ENCODE assay signal across 8 cellular contexts in genomic region chr2:219177594-219178376, GRCh38. TPM values are rescaled to one million over a fixed set of nuclear protein-coding genes. Genes with fewer than 3 reads are reported as not detected.
A peak's percentile ranks its signal among the peaks of the same experiment; 100 is the strongest.
DNase-seq lines count a peak whose midpoint lies in the region; ATAC-seq, FAIRE-seq and TF ChIP-seq lines count a peak whose summit lies in the region.

TSS of gene RETREG2 (plus strand) at chr2:219178275. CDS start at chr2:219178353, 78 bp downstream.

- H3K36me3 ChIP-seq in HUES48 (ENCODE audit: control insufficient read depth, insufficient read depth, low read length): peaks cover 51% of the 10 kb centered on the region
- H3K36me3 ChIP-seq in OCI-LY1 (ENCODE audit: insufficient read depth, low read length): peaks cover 45% of the 10 kb centered on the region
- peaks cover 15 to 38% of the 10 kb centered on the region in 2 experiments for H3K36me3 ChIP-seq in endothelial cell of umbilical vein (ENCODE audit: control insufficient read depth in 2 of 2, extremely low read depth in 1 of 2, insufficient read depth in 2 of 2, low read length in 2 of 2)

- H3K9ac ChIP-seq in HUES48 (ENCODE audit: low read depth, low read length) (peak within 1 kb of the TSS; percentile 69), OCI-LY1 (ENCODE audit: low read length) (peak within 1 kb of the TSS; percentile 89), endothelial cell of umbilical vein (replicated peaks; ENCODE audit: extremely low read depth, insufficient read depth, low read length) (peak within 1 kb of the TSS; percentile 81)

- no peaks in the 10 kb centered on the region for H3K27me3 ChIP-seq in HUES48 (ENCODE audit: control insufficient read depth, insufficient read depth, low read length)
- no peaks in the 10 kb centered on the region for H3K27me3 ChIP-seq in OCI-LY1 (ENCODE audit: insufficient read depth, low read length)
- no peaks in the 10 kb centered on the region for H3K27me3 ChIP-seq in endothelial cell of umbilical vein (ENCODE audit: control insufficient read depth in 2 of 2, insufficient read depth in 2 of 2, low read length in 2 of 2)

- intact Hi-C loops in endothelial cell of umbilical vein (cut with micrococcal nuclease): loop anchor here (1.0 to 5.0 kb wide), 9 partner anchors 17 to 610 kb away; partner anchors contain the start of genes ABCB6, ANKZF1, ATG9A and CNOT9

- H4K20me1 ChIP-seq in OCI-LY1 (ENCODE audit: insufficient read depth, low read length) (no peaks in the 10 kb centered on the region), endothelial cell of umbilical vein (replicated peaks; ENCODE audit: control insufficient read depth, extremely low read depth, insufficient read depth, low read length) (no peaks in the 10 kb centered on the region)

- H3K27ac ChIP-seq in HUES48 (ENCODE audit: low read depth, low read length): peak within 1 kb of the TSS; percentile 92
- H3K27ac ChIP-seq in OCI-LY1 (ENCODE audit: low read depth, low read length, poor library complexity, severe bottlenecking): peak within 1 kb of the TSS; percentile 93
- peak within 1 kb of the TSS; percentile 62 for H3K27ac ChIP-seq in endothelial cell of umbilical vein (ENCODE audit: insufficient read depth, low read depth, low read length)

- TF ChIP-seq POLR2A in endothelial cell of umbilical vein (IDR thresholded peaks at IDR 0.05; ENCODE audit: low read depth, low read length): peak; percentile 97

- POLR2A ChIA-PET in endothelial cell of umbilical vein (lab: Charles Lee): no interaction called here

- H3K9me1 ChIP-seq in endothelial cell of umbilical vein (replicated peaks; ENCODE audit: control insufficient read depth, extremely low read depth, insufficient read depth, low read length): no peaks in the 10 kb centered on the region

- CTCF ChIA-PET in endothelial cell of umbilical vein (lab: Charles Lee): interaction anchor here (2.8 to 3.4 kb wide), 3 partner anchors 23 to 117 kb away, joined by 9 to 18 read pairs (median 14); partner anchors contain the start of gene ZFAND2B

- ATAC-seq in GM19467 (IDR thresholded peaks at IDR 0.05; ENCODE audit: unreplicated experiment): peak; percentile 29

- H3K4me2 ChIP-seq in OCI-LY1 (ENCODE audit: low read length): peak within 1 kb of the TSS; percentile 91
- H3K4me2 ChIP-seq in endothelial cell of umbilical vein (ENCODE audit: insufficient read depth, low read length): peak within 1 kb of the TSS; percentile 95

- H2AFZ ChIP-seq in OCI-LY1 (ENCODE audit: low read length): no peak within 1 kb of the TSS
- H2AFZ ChIP-seq in endothelial cell of umbilical vein (ENCODE audit: low read depth, low read length): peak within 1 kb of the TSS; percentile 88

- DNase-seq in CMK (ENCODE audit: low read depth): peak; percentile 73
- peak; percentile 75 for DNase-seq in activated CD8-positive, alpha-beta memory T cell treated with anti-CD3 and anti-CD28 coated beads, Interleukin-2, amount 50 U/mL, for 4 hours
- peak; percentile 93 for DNase-seq in endothelial cell of umbilical vein (ENCODE audit: low read depth, low spot score)
- peak; percentile 83 for DNase-seq in middle frontal gyrus (ENCODE audit: extremely low spot score, low spot score)
- peak; percentile 69 to 72 for DNase-seq in stimulated activated CD8-positive, alpha-beta memory T cell treated with anti-CD3 and anti-CD28 coated beads, Interleukin-2, amount 100 ng/mL, for 48 hours (ENCODE audit: low read depth in 2 of 2)

- H3K9me3 ChIP-seq in HUES48 (ENCODE audit: control insufficient read depth, insufficient read depth, low read length) (no peaks in the 10 kb centered on the region), OCI-LY1 (ENCODE audit: low read length) (no peaks in the 10 kb centered on the region), endothelial cell of umbilical vein (replicated peaks; ENCODE audit: control insufficient read depth, insufficient read depth, low read length) (no peaks in the 10 kb centered on the region)

- no peaks in the 10 kb centered on the region for H3K9me2 ChIP-seq in OCI-LY1 (ENCODE audit: low read depth, low read length)

- peak; percentile 87 for FAIRE-seq in endothelial cell of umbilical vein (lab: Jason Lieb, UNC)

- H3F3A ChIP-seq in OCI-LY1 (ENCODE audit: insufficient read depth, low read length): no peaks in the 10 kb centered on the region; the same call in 1 of the 2 replicates

- TF ChIP-seq CTCF in OCI-LY1 (IDR thresholded peaks at IDR 0.05; ENCODE audit: low read length) (no peak), endothelial cell of umbilical vein (IDR thresholded peaks at IDR 0.05; ENCODE audit: extremely low read depth in 1 of 2, insufficient read depth in 1 of 2, low read depth in 1 of 2, low read length in 2 of 2) (peak in 1 of 2 donors; percentile 25)

- peaks cover 8% of the 10 kb centered on the region; the same call in 1 of the 2 replicates for H3K79me2 ChIP-seq in OCI-LY1 (ENCODE audit: insufficient read depth, low read length)
- H3K79me2 ChIP-seq in endothelial cell of umbilical vein (ENCODE audit: control insufficient read depth, insufficient read depth, low read length): peaks cover 22% of the 10 kb centered on the region

- H3K4me3 ChIP-seq in HUES48 (ENCODE audit: low read depth, low read length) (peak within 1 kb of the TSS; percentile 100), OCI-LY1 (ENCODE audit: low read depth, low read length, poor library complexity, severe bottlenecking) (peak within 1 kb of the TSS; percentile 91), endothelial cell of umbilical vein (replicated peaks in 1 of 3; ENCODE audit: insufficient read depth in 1 of 3, low read depth in 1 of 3, low read length in 3 of 3) (peak within 1 kb of the TSS; percentile 44 to 81 (median 67))

- BruUV-seq in endothelial cell of umbilical vein (replicated peaks; lab: Mats Ljungman, UMichigan): TSS peak; percentile 78

- dilution Hi-C loops in endothelial cell of umbilical vein (cut with MboI; ENCODE audit: extremely low pct_ligation_motif_present, low sequenced_read_pairs): no loop called here

- peaks cover 11% of the 10 kb centered on the region for H3K4me1 ChIP-seq in HUES48 (ENCODE audit: control insufficient read depth, insufficient read depth, low read length)
- H3K4me1 ChIP-seq in OCI-LY1 (ENCODE audit: insufficient read depth, low read length, severe bottlenecking): peaks cover 25% of the 10 kb centered on the region
- peaks cover 18% of the 10 kb centered on the region for H3K4me1 ChIP-seq in endothelial cell of umbilical vein (ENCODE audit: control insufficient read depth, extremely low read depth, insufficient read depth, low read length)

TF ChIP-seq in endothelial cell of umbilical vein, 7 proteins besides CTCF, POLR2A, EP300 and RAD21:
- TF ChIP-seq FOS (IDR thresholded peaks at IDR 0.05; ENCODE audit: borderline replicate concordance, insufficient read depth, low read length) (peak; percentile 63), GATA2 (IDR thresholded peaks at IDR 0.05; ENCODE audit: insufficient read depth, insufficient read length, low read depth, low read length) (no peak), MAX (IDR thresholded peaks at IDR 0.05; ENCODE audit: insufficient read depth, insufficient read length) (peak; percentile 89), POLR2AphosphoS5 (IDR thresholded peaks at IDR 0.05; ENCODE audit: insufficient read depth, low read depth, low read length) (peak; percentile 98), EZH2 (IDR thresholded peaks at IDR 0.05; ENCODE audit: borderline replicate concordance, low read depth, low read length, severe bottlenecking) (no peak), JUN (IDR thresholded peaks at IDR 0.05; ENCODE audit: borderline replicate concordance, insufficient read depth, insufficient read length, low read depth) (no peak)

RNA-seq across cellular contexts. Expression of gene RETREG2, which starts in this region (rescaled TPM):
- total RNA-seq in endothelial cell of umbilical vein: 58.2 and 59.5 TPM in 2 replicates
- 68.1 and 76.1 TPM in 2 replicates for polyA plus RNA-seq in endothelial cell of umbilical vein
- 51.6 and 53.2 TPM in 2 replicates for polyA plus RNA-seq in endothelial cell of umbilical vein (2011; cell fraction: cytosol; rRNA removed)
- polyA plus RNA-seq in endothelial cell of umbilical vein (2011; cell fraction: nucleus; rRNA removed): 59.8 and 67.6 TPM in 2 replicates
- polyA plus RNA-seq in endothelial cell of umbilical vein (2012): 39.7 and 46.3 TPM in 2 replicates
- 131 and 150 TPM in 2 replicates for polyA minus RNA-seq in endothelial cell of umbilical vein
- polyA minus RNA-seq in endothelial cell of umbilical vein (2011; cell fraction: cytosol; rRNA and poly(A)+ RNA removed): 26.6 TPM
- polyA minus RNA-seq in endothelial cell of umbilical vein (2011; cell fraction: nucleus; rRNA and poly(A)+ RNA removed): 41.5 and 52.4 TPM in 2 replicates

Comparison
In these comparisons a context has a peak if more than half of its experiments do, and no peak if none do; other contexts are left out.
1. Peak in every context shown above with its lines: DNase-seq, ATAC-seq, H3K4me3 ChIP-seq and H3K27ac ChIP-seq.